28 cellular contexts compared by ENCODE assay signal in genomic region chr2:120204945-120205670, GRCh38.
"Had no signal": no experiment of that assay in that cellular context is flagged by ENCODE, and none has a peak within 500 bp of the region (broad histone marks: within the 10 kb centered on the region; RNA-seq: fewer than 3 reads in every experiment).

No MANE protein-coding gene starts in this region.

- H3K4me1 Mint-ChIP-seq: stimulated activated memory B cell treated with anti-CD40 and anti-IgM and Interleukin-4, amounts not matched to agents 10 μg/mL and 1 μg/mL and 100 μg/mL, for 72 hours had no signal

- H3K9me3 Mint-ChIP-seq: endodermal cell; naive thymus-derived CD8-positive, alpha-beta T cell; stimulated activated memory B cell treated with anti-CD40 and anti-IgM and Interleukin-4, amounts not matched to agents 10 μg/mL and 1 μg/mL and 100 μg/mL, for 72 hours had no signal

- DNase-seq: cerebellar nuclear complex; cortex of kidney; dorsolateral prefrontal cortex; effector CD8-positive, alpha-beta T cell; foreskin fibroblast; gastrocnemius medialis; left cardiac atrium; left lung; mesendoderm; midbrain; naive thymus-derived CD8-positive, alpha-beta T cell; nephron progenitor cell; stimulated activated CD4-positive, alpha-beta T cell treated with anti-CD3 and anti-CD28 coated beads, Interleukin-12 subunit alpha, Interleukin-12 subunit beta, amount 100 ng/mL, for 4 hours; stimulated activated CD4-positive, alpha-beta T cell treated with anti-CD3 and anti-CD28 coated beads, Interleukin-1b, Interleukin-23, amount 100 ng/mL, for 48 hours; stimulated activated CD4-positive, alpha-beta T cell treated with anti-CD3 and anti-CD28 coated beads, Interleukin-4, amount 100 ng/mL, for 24 hours; stimulated activated naive CD8-positive, alpha-beta T cell treated with anti-CD3 and anti-CD28 coated beads, Interleukin-15, Interleukin-2, amounts not matched to agents 100 U/mL and 50 U/mL, for 24 hours; substantia nigra; upper lobe of left lung had no signal

- H3K9ac ChIP-seq: parathyroid adenoma had no signal

- H3K27ac ChIP-seq: dorsolateral prefrontal cortex, epithelial cell of prostate, hepatocyte, parathyroid adenoma, right lobe of liver, thoracic aorta, tibial nerve had no signal

- H3K27me3 Mint-ChIP-seq: progenitor cell of endocrine pancreas; stimulated activated memory B cell treated with anti-CD40 and anti-IgM and Interleukin-4, amounts not matched to agents 10 μg/mL and 1 μg/mL and 100 μg/mL, for 72 hours had no signal

- H3K9me3 ChIP-seq: gastrocnemius medialis, left lung, right lobe of liver, thoracic aorta, tibial nerve, upper lobe of left lung had no signal

- H3K4me3 Mint-ChIP-seq: endodermal cell; naive thymus-derived CD8-positive, alpha-beta T cell; nephron progenitor cell; stimulated activated memory B cell treated with anti-CD40 and anti-IgM and Interleukin-4, amounts not matched to agents 10 μg/mL and 1 μg/mL and 100 μg/mL, for 72 hours had no signal

- H3K4me3 ChIP-seq: dorsolateral prefrontal cortex, gastrocnemius medialis, hepatocyte, left lung, right lobe of liver, smooth muscle cell, thoracic aorta, tibial nerve, upper lobe of left lung had no signal

- H3K27ac Mint-ChIP-seq: endodermal cell; nephron progenitor cell; progenitor cell of endocrine pancreas; stimulated activated memory B cell treated with anti-CD40 and anti-IgM and Interleukin-4, amounts not matched to agents 10 μg/mL and 1 μg/mL and 100 μg/mL, for 72 hours had no signal

- ATAC-seq: left lung; naive thymus-derived CD8-positive, alpha-beta T cell; stimulated activated naive CD8-positive, alpha-beta T cell treated with anti-CD3 and anti-CD28 coated beads, Interleukin-15, Interleukin-2, amounts not matched to agents 100 U/mL and 50 U/mL, for 24 hours had no signal

- H3K36me3 Mint-ChIP-seq: naive thymus-derived CD8-positive, alpha-beta T cell; stimulated activated memory B cell treated with anti-CD40 and anti-IgM and Interleukin-4, amounts not matched to agents 10 μg/mL and 1 μg/mL and 100 μg/mL, for 72 hours had no signal

- H3K27me3 ChIP-seq: dorsolateral prefrontal cortex, gastrocnemius medialis, hepatocyte, left lung, right lobe of liver, tibial nerve, upper lobe of left lung had no signal

- H3K4me1 ChIP-seq: right lobe of liver, tibial nerve had no signal

- H3K36me3 ChIP-seq: gastrocnemius medialis, left lung, right lobe of liver, thoracic aorta, tibial nerve, upper lobe of left lung had no signal
